ENCODE assay signal across 13 cellular contexts in genomic region chr3:38099518-38099917, GRCh38.
"Had no signal": no experiment of that assay in that cellular context is flagged by ENCODE, and none has a peak within 500 bp of the region (broad histone marks: within the 10 kb centered on the region; RNA-seq: fewer than 3 reads in every experiment).

No MANE protein-coding gene starts in this region.

- H3K9me3 ChIP-seq: colonic mucosa, tibial artery had no signal

- ATAC-seq: left ventricle myocardium superior; right cardiac atrium; stimulated activated effector memory CD8-positive, alpha-beta T cell treated with anti-CD3 and anti-CD28 coated beads, Interleukin-12 subunit alpha, Interleukin-12 subunit beta, amount 100 ng/mL, for 72 hours had no signal

- H3K4me1 Mint-ChIP-seq: activated CD4-positive, alpha-beta T cell treated with anti-CD3 and anti-CD28 coated beads, Interleukin-2, amount 10 ng/mL, durations not matched to agents 24 days and 14 days; activated naive CD4-positive, alpha-beta T cell treated with anti-CD3 and anti-CD28 coated beads, Interleukin-2, amount 10 ng/mL, durations not matched to agents 7 days and 5 days; stimulated activated effector memory CD8-positive, alpha-beta T cell treated with anti-CD3 and anti-CD28 coated beads, Interleukin-12 subunit alpha, Interleukin-12 subunit beta, amount 100 ng/mL, for 72 hours had no signal

- H3K4me3 Mint-ChIP-seq: activated CD4-positive, alpha-beta T cell treated with anti-CD3 and anti-CD28 coated beads, Interleukin-2, amount 10 ng/mL, durations not matched to agents 24 days and 14 days; activated naive CD4-positive, alpha-beta T cell treated with anti-CD3 and anti-CD28 coated beads, Interleukin-2, amount 10 ng/mL, durations not matched to agents 7 days and 5 days; stimulated activated effector memory CD8-positive, alpha-beta T cell treated with anti-CD3 and anti-CD28 coated beads, Interleukin-12 subunit alpha, Interleukin-12 subunit beta, amount 100 ng/mL, for 72 hours had no signal

- H3K36me3 Mint-ChIP-seq: activated naive CD4-positive, alpha-beta T cell treated with anti-CD3 and anti-CD28 coated beads, Interleukin-2, amount 10 ng/mL, durations not matched to agents 7 days and 5 days; stimulated activated effector memory CD8-positive, alpha-beta T cell treated with anti-CD3 and anti-CD28 coated beads, Interleukin-12 subunit alpha, Interleukin-12 subunit beta, amount 100 ng/mL, for 72 hours had no signal

- H3K36me3 ChIP-seq: colonic mucosa, tibial artery had no signal

- H3K4me1 ChIP-seq: colonic mucosa, tibial artery had no signal

- H3K79me2 ChIP-seq: hepatocyte had no signal

- H3K4me3 ChIP-seq: colonic mucosa, hepatocyte, smooth muscle cell, tibial artery had no signal

- H3K27ac ChIP-seq: colonic mucosa, hepatocyte, tibial artery had no signal

- H2AFZ ChIP-seq: hepatocyte had no signal

- H3K27me3 ChIP-seq: colonic mucosa, hepatocyte had no signal

- DNase-seq: activated CD4-positive, alpha-beta T cell treated with anti-CD3 and anti-CD28 coated beads, Interleukin-2, amount 10 ng/mL, durations not matched to agents 24 days and 14 days; activated CD8-positive, alpha-beta memory T cell treated with anti-CD3 and anti-CD28 coated beads for 24 hours; colonic mucosa; effector CD4-positive, alpha-beta T cell; left ventricle myocardium superior; right cardiac atrium; T-helper 9 cell; tibial artery had no signal

- H3K9me3 Mint-ChIP-seq: activated CD4-positive, alpha-beta T cell treated with anti-CD3 and anti-CD28 coated beads, Interleukin-2, amount 10 ng/mL, durations not matched to agents 24 days and 14 days; activated naive CD4-positive, alpha-beta T cell treated with anti-CD3 and anti-CD28 coated beads, Interleukin-2, amount 10 ng/mL, durations not matched to agents 7 days and 5 days; activated T-helper 2 cell treated with anti-CD3 and anti-CD28 coated beads, Interferon-gamma antibody, Interleukin-2, Interleukin-4, amounts not matched to agents 10 μg/mL and 5 μg/mL and 100 μg/mL, durations not matched to agents 14 hours and 24 hours and 36 hours had no signal

- H3K27ac Mint-ChIP-seq: activated CD4-positive, alpha-beta T cell treated with anti-CD3 and anti-CD28 coated beads, Interleukin-2, amount 10 ng/mL, durations not matched to agents 24 days and 14 days; activated naive CD4-positive, alpha-beta T cell treated with anti-CD3 and anti-CD28 coated beads, Interleukin-2, amount 10 ng/mL, durations not matched to agents 7 days and 5 days; activated T-helper 2 cell treated with anti-CD3 and anti-CD28 coated beads, Interferon-gamma antibody, Interleukin-2, Interleukin-4, amounts not matched to agents 10 μg/mL and 5 μg/mL and 100 μg/mL, durations not matched to agents 14 hours and 24 hours and 36 hours; stimulated activated effector memory CD8-positive, alpha-beta T cell treated with anti-CD3 and anti-CD28 coated beads, Interleukin-12 subunit alpha, Interleukin-12 subunit beta, amount 100 ng/mL, for 72 hours had no signal

- H3K4me2 ChIP-seq: hepatocyte, smooth muscle cell had no signal
